Comparison of ENCODE assay signal across 1 cellular context in the genomic region with DNA sequence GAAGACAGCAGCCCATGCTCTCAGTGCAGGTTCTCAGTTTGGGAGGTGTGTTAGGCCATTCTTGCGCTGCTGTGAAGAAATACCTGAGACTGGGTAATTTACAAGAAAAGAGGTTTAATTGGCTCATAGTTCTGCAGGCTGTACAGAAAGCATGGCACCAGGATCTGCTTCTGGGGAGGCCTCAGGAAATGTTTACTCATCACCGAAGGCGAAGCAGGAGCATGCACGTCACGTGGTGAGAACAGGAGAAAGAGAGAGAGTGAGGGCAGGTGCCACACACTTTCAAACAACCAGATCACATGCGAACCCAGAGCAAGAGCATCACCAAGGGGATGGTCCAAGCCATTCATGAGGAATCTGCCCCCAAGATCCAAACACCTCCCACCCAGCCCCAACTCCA.
TF ChIP-seq lines count a peak whose summit lies in the region.

No MANE protein-coding gene starts in this region.

TF ChIP-seq in HepG2, 621 proteins besides CTCF, POLR2A, EP300 and RAD21 (continued from another document):
- TF ChIP-seq, protein P1, sequence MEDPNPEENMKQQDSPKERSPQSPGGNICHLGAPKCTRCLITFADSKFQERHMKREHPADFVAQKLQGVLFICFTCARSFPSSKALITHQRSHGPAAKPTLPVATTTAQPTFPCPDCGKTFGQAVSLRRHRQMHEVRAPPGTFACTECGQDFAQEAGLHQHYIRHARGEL (CRISPR knock-in tag; IDR thresholded peaks at IDR 0.05), result no peak
- TF ChIP-seq FOXA3 (CRISPR knock-in tag; IDR thresholded peaks at IDR 0.05) (peak; percentile 37), ZSCAN21 (CRISPR knock-in tag; IDR thresholded peaks at IDR 0.05; ENCODE audit: borderline replicate concordance) (no peak), ELF4 (CRISPR knock-in tag; IDR thresholded peaks at IDR 0.05; ENCODE audit: borderline replicate concordance) (no peak), ZNF850 (CRISPR knock-in tag; conservative IDR thresholded peaks at IDR 0.05) (no peak), ZNF24 (IDR thresholded peaks at IDR 0.05) (no peak), CENPX (CRISPR knock-in tag; IDR thresholded peaks at IDR 0.05) (no peak), MEIS1 (CRISPR knock-in tag; IDR thresholded peaks at IDR 0.05; ENCODE audit: borderline replicate concordance) (no peak), RCOR2 (CRISPR knock-in tag; IDR thresholded peaks at IDR 0.05) (no peak), HDAC1 (CRISPR knock-in tag; IDR thresholded peaks at IDR 0.05) (no peak), MAF1 (CRISPR knock-in tag; IDR thresholded peaks at IDR 0.05; ENCODE audit: borderline replicate concordance) (no peak), STAG1 (CRISPR knock-in tag; IDR thresholded peaks at IDR 0.05) (peak; percentile 24), ZNF138 (CRISPR knock-in tag; IDR thresholded peaks at IDR 0.05; ENCODE audit: low read depth) (no peak), TSC22D2 (CRISPR knock-in tag; IDR thresholded peaks at IDR 0.05; ENCODE audit: borderline replicate concordance) (no peak), SRSF9 (IDR thresholded peaks at IDR 0.05; ENCODE audit: borderline replicate concordance, insufficient read depth, low read depth, low read length, poor library complexity, severe bottlenecking) (no peak)
- TF ChIP-seq, protein P2, sequence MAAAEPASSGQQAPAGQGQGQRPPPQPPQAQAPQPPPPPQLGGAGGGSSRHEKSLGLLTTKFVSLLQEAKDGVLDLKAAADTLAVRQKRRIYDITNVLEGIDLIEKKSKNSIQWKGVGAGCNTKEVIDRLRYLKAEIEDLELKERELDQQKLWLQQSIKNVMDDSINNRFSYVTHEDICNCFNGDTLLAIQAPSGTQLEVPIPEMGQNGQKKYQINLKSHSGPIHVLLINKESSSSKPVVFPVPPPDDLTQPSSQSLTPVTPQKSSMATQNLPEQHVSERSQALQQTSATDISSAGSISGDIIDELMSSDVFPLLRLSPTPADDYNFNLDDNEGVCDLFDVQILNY (CRISPR knock-in tag; conservative IDR thresholded peaks at IDR 0.05), result no peak
TF ChIP-seq in HepG2: peak in this region for 18.
